ENCODE assay signal across 41 cellular contexts in the genomic region with DNA sequence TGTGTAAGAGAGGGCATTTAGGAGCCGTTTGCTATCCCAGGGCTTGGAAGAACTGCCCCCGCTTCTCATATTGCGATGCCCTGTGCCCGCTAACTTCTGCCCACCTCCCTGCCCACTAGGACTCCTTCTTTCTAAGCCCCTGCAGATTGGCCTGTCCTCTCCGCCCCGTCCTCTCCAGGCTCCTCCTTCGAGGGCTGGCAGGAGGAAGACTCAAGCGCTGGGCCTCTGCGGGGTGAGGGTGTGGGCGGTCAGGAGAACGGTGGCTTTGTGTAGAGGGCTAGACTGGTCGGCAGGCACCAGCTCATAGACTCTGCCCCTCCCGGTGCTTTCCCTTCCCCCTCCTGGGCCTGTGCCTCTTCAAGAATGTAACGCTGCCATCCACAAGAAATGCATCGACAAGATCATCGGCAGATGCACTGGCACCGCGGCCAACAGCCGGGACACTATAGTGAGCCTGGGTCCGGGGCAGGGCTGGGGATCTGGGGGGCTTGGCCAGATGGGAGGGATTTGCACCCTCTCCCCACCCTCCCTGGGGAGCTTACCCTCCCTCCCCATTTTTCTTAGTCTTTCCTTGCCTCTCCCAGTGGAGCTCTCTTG.
"Had no signal": no experiment of that assay in that cellular context is flagged by ENCODE, and none has a peak within 500 bp of the region (broad histone marks: within the 10 kb centered on the region; RNA-seq: fewer than 3 reads in every experiment).

No MANE protein-coding gene starts in this region.

- H3K9me3 ChIP-seq: Peyer's patch had no signal

- H3K9me3 Mint-ChIP-seq: activated B cell treated with CpG ODN at 0.5 μM for 24 hours; activated CD4-positive, alpha-beta memory T cell treated with anti-CD3 and anti-CD28 coated beads for 36 hours; activated naive CD4-positive, alpha-beta T cell treated with anti-CD3 and anti-CD28 coated beads, Interleukin-2, amount 10 ng/mL, durations not matched to agents 7 days and 5 days; activated T-cell treated with anti-CD3 and anti-CD28 coated beads, Interleukin-2, amount 50 U/mL, for 4 hours; activated T-helper 1 cell treated with anti-CD3 and anti-CD28 coated beads, Interleukin-12 subunit alpha, Interleukin-12 subunit beta, Interleukin-2, Interleukin-4 antibody, amounts not matched to agents 30 ng/mL and 10 ng/mL and 1 ng/mL, durations not matched to agents 14 hours and 24 hours and 36 hours; central memory CD8-positive, alpha-beta T cell had no signal

- H3K27me3 Mint-ChIP-seq: activated B cell treated with CpG ODN at 0.5 μM for 24 hours; activated CD4-positive, alpha-beta memory T cell treated with anti-CD3 and anti-CD28 coated beads for 36 hours; activated naive CD4-positive, alpha-beta T cell treated with anti-CD3 and anti-CD28 coated beads, Interleukin-2, amount 10 ng/mL, durations not matched to agents 7 days and 5 days; activated naive CD8-positive, alpha-beta T cell; central memory CD8-positive, alpha-beta T cell had no signal

- H3K27ac ChIP-seq: brain microvascular endothelial cell, cardiac muscle cell, KMS-11, Peyer's patch, VCaP had no signal

- H3K4me3 ChIP-seq: cardiac muscle cell, Peyer's patch had no signal

- H3K27ac Mint-ChIP-seq: activated B cell treated with CpG ODN at 0.5 μM for 24 hours; activated CD4-positive, alpha-beta memory T cell treated with anti-CD3 and anti-CD28 coated beads for 36 hours; activated naive CD4-positive, alpha-beta T cell treated with anti-CD3 and anti-CD28 coated beads, Interleukin-2, amount 10 ng/mL, durations not matched to agents 7 days and 5 days; activated naive CD8-positive, alpha-beta T cell; activated T-helper 1 cell treated with anti-CD3 and anti-CD28 coated beads, Interleukin-12 subunit alpha, Interleukin-12 subunit beta, Interleukin-2, Interleukin-4 antibody, amounts not matched to agents 30 ng/mL and 10 ng/mL and 1 ng/mL, durations not matched to agents 14 hours and 24 hours and 36 hours had no signal

- H3K36me3 ChIP-seq: cardiac muscle cell had no signal

- ATAC-seq: activated T-cell treated with anti-CD3 and anti-CD28 coated beads, Interleukin-2, amount 50 U/mL, for 4 hours; PC-3; Right ventricle myocardium inferior had no signal

- DNase-seq: activated B cell treated with CpG ODN at 0.5 μM for 24 hours; activated CD4-positive, alpha-beta memory T cell treated with anti-CD3 and anti-CD28 coated beads for 36 hours; activated CD4-positive, alpha-beta T cell treated with anti-CD3 and anti-CD28 coated beads for 4 hours; activated CD4-positive, alpha-beta T cell treated with anti-CD3 and anti-CD28 coated beads, Interleukin-2, amount 50 U/mL, for 1 hour; activated CD4-positive, CD25-positive, alpha-beta regulatory T cell treated with anti-CD3 and anti-CD28 coated beads, Interleukin-2, amount 50 U/mL, for 72 hours; activated CD8-positive, alpha-beta memory T cell treated with anti-CD3 and anti-CD28 coated beads, Interleukin-2, amount 50 U/mL, for 4 hours; activated gamma-delta T cell treated with Interleukin-2 at 50 U/mL for 16 hours; activated naive CD4-positive, alpha-beta T cell treated with anti-CD3 and anti-CD28 coated beads, Interleukin-2, amount 10 ng/mL, durations not matched to agents 7 days and 5 days; activated T-cell treated with anti-CD3 and anti-CD28 coated beads for 4 hours; activated T-cell treated with anti-CD3 and anti-CD28 coated beads, Interleukin-2, amount 50 U/mL, for 4 hours; amniotic stem cell; aorta; brain microvascular endothelial cell; MM.1S; MV-4-11; NCI-H1092 treated with DMSO at 0.1 percent for 48 hours; NCI-H1417; NCI-H146; NCI-H187; NCI-H2029 treated with DMSO at 0.1 percent for 48 hours; NCI-H2107; NCI-H2171; NCI-H510A; NCI-H526; NCI-H748 treated with DMSO at 0.1 percent for 48 hours; NK-92 treated with Interleukin-12 subunit alpha and Interleukin-12 subunit beta, amount 100 ng/mL, for 24 hours; PC-3; Peyer's patch; RPMI8226; SIG-M5; SW 1271; T-helper 1 cell; T-helper 2 cell; T-helper 9 cell had no signal

- H3K4me3 Mint-ChIP-seq: activated B cell treated with CpG ODN at 0.5 μM for 24 hours; activated CD4-positive, alpha-beta memory T cell treated with anti-CD3 and anti-CD28 coated beads for 36 hours; activated naive CD4-positive, alpha-beta T cell treated with anti-CD3 and anti-CD28 coated beads, Interleukin-2, amount 10 ng/mL, durations not matched to agents 7 days and 5 days; activated naive CD8-positive, alpha-beta T cell; activated T-cell treated with anti-CD3 and anti-CD28 coated beads, Interleukin-2, amount 50 U/mL, for 4 hours; activated T-helper 1 cell treated with anti-CD3 and anti-CD28 coated beads, Interleukin-12 subunit alpha, Interleukin-12 subunit beta, Interleukin-2, Interleukin-4 antibody, amounts not matched to agents 30 ng/mL and 10 ng/mL and 1 ng/mL, durations not matched to agents 14 hours and 24 hours and 36 hours; central memory CD8-positive, alpha-beta T cell had no signal
